Comparison of ENCODE assay signal across 14 cellular contexts in the genomic region with DNA sequence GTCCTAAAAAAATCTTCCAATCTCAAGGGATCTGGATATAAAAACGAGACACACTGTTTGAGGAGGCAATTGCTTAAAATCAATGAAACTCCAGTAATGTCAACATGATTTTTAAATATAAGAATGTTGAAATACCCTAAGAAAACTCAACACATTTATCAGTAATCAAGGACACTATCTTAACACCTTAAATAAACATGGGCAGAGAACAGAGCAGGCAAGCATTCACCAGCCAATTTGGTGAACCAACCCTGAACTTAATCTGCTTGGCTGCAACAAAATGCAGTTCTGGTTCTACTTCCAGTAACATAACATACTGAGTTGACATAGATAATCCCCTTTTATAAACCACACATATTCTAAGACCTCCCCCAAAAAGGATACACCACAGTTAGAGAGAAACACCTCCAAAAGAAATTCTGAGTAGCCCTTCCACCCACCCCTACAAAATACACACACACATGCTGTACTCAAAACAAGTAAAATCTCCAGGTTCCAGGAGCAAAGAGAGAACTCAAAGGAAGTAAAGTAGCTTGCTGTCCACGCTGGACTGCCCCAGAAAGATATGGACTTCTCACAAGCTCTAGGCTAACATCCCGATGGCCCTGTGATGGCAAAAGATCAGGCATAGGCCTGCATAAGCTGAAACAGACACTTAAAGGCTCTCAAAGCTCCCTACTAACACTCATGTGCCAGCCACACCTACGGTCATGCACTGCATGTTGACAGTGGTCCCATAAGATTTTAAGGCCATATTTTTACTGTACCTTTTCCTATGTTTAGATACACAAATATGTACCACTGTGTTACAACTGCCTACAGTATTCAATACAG. TPM values are rescaled to one million over a fixed set of nuclear protein-coding genes. Genes with fewer than 3 reads are reported as not detected.
DNase-seq lines count a peak whose midpoint lies in the region; ATAC-seq and TF ChIP-seq lines count a peak whose summit lies in the region.
"Had no signal": no experiment of that assay in that cellular context is flagged by ENCODE, and none has a peak within 500 bp of the region (broad histone marks: within the 10 kb centered on the region; RNA-seq: fewer than 3 reads in every experiment).

No MANE protein-coding gene starts in this region.

- no peaks in the 10 kb centered on the region for H4K20me1 ChIP-seq in mammary epithelial cell (ENCODE audit: insufficient read depth, low read length)

- H3K4me3 ChIP-seq in mammary epithelial cell (replicated peaks in 1 of 3; ENCODE audit: insufficient read depth in 1 of 3, low read depth in 2 of 3, low read length in 3 of 3) (no peak overlapping the region), stomach (no peak overlapping the region)
- H3K4me3 ChIP-seq: HAP-1, lung had no signal

- H2AFZ ChIP-seq in mammary epithelial cell (ENCODE audit: low read depth, low read length): no peak overlapping the region

- no peak for TF ChIP-seq EP300 in stomach (IDR thresholded peaks at IDR 0.05)

- ATAC-seq in activated T-helper 17 cell treated with anti-CD3 and anti-CD28 coated beads, Interleukin-2, amount 50 U/mL, for 72 hours (replicated peaks): no peak
- no peak for ATAC-seq in memory B cell (ENCODE audit: low read depth)
- no peak for ATAC-seq in HG03095 (IDR thresholded peaks at IDR 0.05; ENCODE audit: unreplicated experiment)

- peaks cover 11% of the 10 kb centered on the region for H3K79me2 ChIP-seq in mammary epithelial cell (ENCODE audit: insufficient read depth, low read length)

- intact Hi-C loops in MCF 10A (cut with micrococcal nuclease): loop anchor here (10.0 kb wide), 1 partner anchor 180 kb away; no protein-coding TSS in a partner anchor
- intact Hi-C loops in mammary epithelial cell (cut with micrococcal nuclease): no loop called here
- intact Hi-C loops in stomach (cut with DNase I; ENCODE audit: low total_unique reads): no loop called here

- no peaks in the 10 kb centered on the region for H3K27me3 ChIP-seq in mammary epithelial cell (ENCODE audit: insufficient read depth, low read length)
- no peaks in the 10 kb centered on the region for H3K27me3 ChIP-seq in stomach
- H3K27me3 ChIP-seq: neutrophil had no signal

- H3K27ac Mint-ChIP-seq in MCF 10A (ENCODE audit: low read depth, unreplicated experiment) (peak overlapping the region; percentile 46), memory B cell (peak overlapping the region; percentile 58)
- peak overlapping the region; percentile 24 for H3K27ac Mint-ChIP-seq in activated T-helper 17 cell treated with anti-CD3 and anti-CD28 coated beads, Interleukin-2, amount 50 U/mL, for 72 hours
- H3K27ac Mint-ChIP-seq: activated naive CD8-positive, alpha-beta T cell treated with anti-CD3 and anti-CD28 coated beads for 36 hours had no signal

- BruUV-seq in MCF 10A (replicated peaks; lab: Mats Ljungman, UMichigan): no TSS peak
- no TSS peak for BruUV-seq in mammary epithelial cell (replicated peaks; lab: Mats Ljungman, UMichigan)

- dilution Hi-C loops in mammary epithelial cell (cut with HindIII; ENCODE audit: low sequenced_read_pairs): no loop called here

- CTCF ChIA-PET in MCF 10A (lab: Yijun Ruan, JAX): interaction anchor here (0.6 to 1.8 kb wide), 9 partner anchors 9 to 1993 kb away, joined by 3 to 5 read pairs (median 3); no protein-coding TSS in a partner anchor
- CTCF ChIA-PET in mammary epithelial cell (lab: Charles Lee; ENCODE audit: low non-redundant PET): no interaction called here

- H3K4me3 Mint-ChIP-seq in MCF 10A (ENCODE audit: unreplicated experiment) (no peak overlapping the region), memory B cell (no peak overlapping the region)
- H3K4me3 Mint-ChIP-seq in activated T-helper 17 cell treated with anti-CD3 and anti-CD28 coated beads, Interleukin-2, amount 50 U/mL, for 72 hours: no peak overlapping the region
- H3K4me3 Mint-ChIP-seq: activated naive CD8-positive, alpha-beta T cell treated with anti-CD3 and anti-CD28 coated beads for 36 hours had no signal

- POLR2A ChIA-PET in MCF 10A (lab: Yijun Ruan, JAX): interaction anchor here (1.0 to 14.0 kb wide), 3 partner anchors 10 to 53 kb away, joined by 3 to 176 read pairs (median 3); partner anchors contain the start of gene TP53BP2

- no peak overlapping the region for H3K27ac ChIP-seq in mammary epithelial cell (ENCODE audit: insufficient read depth, low read depth, low read length)
- H3K27ac ChIP-seq in stomach: peak overlapping the region in 4 of 5 donors; percentile 50 to 69 (median 54)
- H3K27ac ChIP-seq: neutrophil had no signal

- in situ Hi-C loops in mammary epithelial cell (cut with MboI; ENCODE audit: low sequenced_read_pairs in 2 of 2): loop anchor here in 1 of 2 donors (25.0 kb wide), 1 partner anchor 522 kb away; the partner anchor contains the start of gene NVL

- no peaks in the 10 kb centered on the region for H3K36me3 ChIP-seq in mammary epithelial cell (ENCODE audit: insufficient read depth, low read length)
- peaks cover 16 to 50% (median 40%) of the 10 kb centered on the region in 4 donors for H3K36me3 ChIP-seq in stomach

- H3K9me3 Mint-ChIP-seq in MCF 10A (ENCODE audit: unreplicated experiment) (no peaks in the 10 kb centered on the region), memory B cell (no peaks in the 10 kb centered on the region)
- H3K9me3 Mint-ChIP-seq in activated T-helper 17 cell treated with anti-CD3 and anti-CD28 coated beads, Interleukin-2, amount 50 U/mL, for 72 hours: no peaks in the 10 kb centered on the region
- H3K9me3 Mint-ChIP-seq: activated naive CD8-positive, alpha-beta T cell treated with anti-CD3 and anti-CD28 coated beads for 36 hours had no signal

- peaks cover 36% of the 10 kb centered on the region for H3K4me1 Mint-ChIP-seq in MCF 10A (ENCODE audit: insufficient read depth, unreplicated experiment)
- peaks cover 19% of the 10 kb centered on the region for H3K4me1 Mint-ChIP-seq in activated T-helper 17 cell treated with anti-CD3 and anti-CD28 coated beads, Interleukin-2, amount 50 U/mL, for 72 hours
- H3K4me1 Mint-ChIP-seq in memory B cell: peaks cover 18% of the 10 kb centered on the region

- no peak for TF ChIP-seq CTCF in MCF 10A (IDR thresholded peaks at IDR 0.05; ENCODE audit: unreplicated experiment)
- no peak for TF ChIP-seq CTCF in mammary epithelial cell (conservative IDR thresholded peaks at IDR 0.05 in 1 of 2, IDR thresholded peaks at IDR 0.05 in 1 of 2; ENCODE audit: extremely low read depth in 1 of 2, insufficient read depth in 1 of 2, low read depth in 1 of 2, low read length in 2 of 2)
- TF ChIP-seq CTCF in stomach (IDR thresholded peaks at IDR 0.05): no peak

- peaks cover 43% of the 10 kb centered on the region for H3K36me3 Mint-ChIP-seq in MCF 10A (ENCODE audit: insufficient read depth, unreplicated experiment)
- peaks cover 72% of the 10 kb centered on the region for H3K36me3 Mint-ChIP-seq in activated T-helper 17 cell treated with anti-CD3 and anti-CD28 coated beads, Interleukin-2, amount 50 U/mL, for 72 hours (ENCODE audit: low read depth)
- H3K36me3 Mint-ChIP-seq in memory B cell: peaks cover 24% of the 10 kb centered on the region

- peaks cover 17% of the 10 kb centered on the region for H3K4me1 ChIP-seq in mammary epithelial cell (ENCODE audit: insufficient read depth, low read length)
- peaks cover 18 to 55% (median 40%) of the 10 kb centered on the region in 4 donors for H3K4me1 ChIP-seq in stomach
- H3K4me1 ChIP-seq: HAP-1 had no signal

- TF ChIP-seq POLR2A in stomach (IDR thresholded peaks at IDR 0.05): no peak

- no peaks in the 10 kb centered on the region for H3K9me3 ChIP-seq in mammary epithelial cell (replicated peaks; ENCODE audit: insufficient read depth, low read length)
- H3K9me3 ChIP-seq in stomach: no peaks in the 10 kb centered on the region
- H3K9me3 ChIP-seq: HAP-1, neutrophil had no signal

- H3K9ac ChIP-seq in mammary epithelial cell (ENCODE audit: insufficient read depth, low read length): no peak overlapping the region

- DNase-seq in MCF 10A (ENCODE audit: unreplicated experiment) (no peak), mammary epithelial cell (no peak), memory B cell (ENCODE audit: low spot score in 2 of 2) (no peak), stomach (no peak), DMS114 treated with DMSO at 0.1 percent for 48 hours (lab: John Stamatoyannopoulos, UW; ENCODE audit: unreplicated experiment) (no peak), D341Med (ENCODE audit: low spot score) (no peak)
- DNase-seq: activated naive CD8-positive, alpha-beta T cell treated with anti-CD3 and anti-CD28 coated beads for 36 hours; DMS53; NCI-H1092 had no signal

- H3K4me2 ChIP-seq in mammary epithelial cell (ENCODE audit: insufficient read depth, low read depth, low read length): no peak overlapping the region

- H3K27me3 Mint-ChIP-seq in MCF 10A (ENCODE audit: insufficient read depth, unreplicated experiment) (no peaks in the 10 kb centered on the region), memory B cell (no peaks in the 10 kb centered on the region)
- H3K27me3 Mint-ChIP-seq in activated T-helper 17 cell treated with anti-CD3 and anti-CD28 coated beads, Interleukin-2, amount 50 U/mL, for 72 hours: no peaks in the 10 kb centered on the region
- H3K27me3 Mint-ChIP-seq: activated naive CD8-positive, alpha-beta T cell treated with anti-CD3 and anti-CD28 coated beads for 36 hours had no signal

- WGBS in mammary epithelial cell (ENCODE audit: low coverage, missing lambda C conversion rate): 97% methylated on average over 4 of the region's 4 CpGs
- 21 to 45% (median 31%) methylated on average over 4 of the region's 4 CpGs for WGBS in stomach, 5 donors

RNA-seq across cellular contexts. Expression of gene TP53BP2, which starts 30.5 kb away (rescaled TPM):
- total RNA-seq in MCF 10A (2022) (62.4 and 64.0 TPM in 2 replicates), mammary epithelial cell (10 to 100 TPM; 13.7 to 19.4 TPM), stomach (100 to 1,000 TPM in 1 of 5 donors, 10 to 100 TPM in 4; 28.1 to 157 (median 51.9) TPM)
- polyA plus RNA-seq in mammary epithelial cell (10.1 TPM), stomach (10 to 100 TPM in 1 of 3 donors, 1 to 10 TPM in 2; 6.9 to 11.6 (median 8.8) TPM)
- 48.1 TPM for polyA minus RNA-seq in mammary epithelial cell
- 10 to 100 TPM; 37.4 to 38.4 TPM for total RNA-seq in activated T-helper 17 cell treated with anti-CD3 and anti-CD28 coated beads, Interleukin-2, amount 50 U/mL, for 72 hours
